1 cellular context compared by ENCODE assay signal in genomic region chr4:150683775-150684350, GRCh38.
TF ChIP-seq lines count a peak whose summit lies in the region.

No MANE protein-coding gene starts in this region.

TF ChIP-seq in GM23338, 12 proteins besides CTCF, POLR2A, EP300 and RAD21 (continued from another document):
- TF ChIP-seq, protein P1, sequence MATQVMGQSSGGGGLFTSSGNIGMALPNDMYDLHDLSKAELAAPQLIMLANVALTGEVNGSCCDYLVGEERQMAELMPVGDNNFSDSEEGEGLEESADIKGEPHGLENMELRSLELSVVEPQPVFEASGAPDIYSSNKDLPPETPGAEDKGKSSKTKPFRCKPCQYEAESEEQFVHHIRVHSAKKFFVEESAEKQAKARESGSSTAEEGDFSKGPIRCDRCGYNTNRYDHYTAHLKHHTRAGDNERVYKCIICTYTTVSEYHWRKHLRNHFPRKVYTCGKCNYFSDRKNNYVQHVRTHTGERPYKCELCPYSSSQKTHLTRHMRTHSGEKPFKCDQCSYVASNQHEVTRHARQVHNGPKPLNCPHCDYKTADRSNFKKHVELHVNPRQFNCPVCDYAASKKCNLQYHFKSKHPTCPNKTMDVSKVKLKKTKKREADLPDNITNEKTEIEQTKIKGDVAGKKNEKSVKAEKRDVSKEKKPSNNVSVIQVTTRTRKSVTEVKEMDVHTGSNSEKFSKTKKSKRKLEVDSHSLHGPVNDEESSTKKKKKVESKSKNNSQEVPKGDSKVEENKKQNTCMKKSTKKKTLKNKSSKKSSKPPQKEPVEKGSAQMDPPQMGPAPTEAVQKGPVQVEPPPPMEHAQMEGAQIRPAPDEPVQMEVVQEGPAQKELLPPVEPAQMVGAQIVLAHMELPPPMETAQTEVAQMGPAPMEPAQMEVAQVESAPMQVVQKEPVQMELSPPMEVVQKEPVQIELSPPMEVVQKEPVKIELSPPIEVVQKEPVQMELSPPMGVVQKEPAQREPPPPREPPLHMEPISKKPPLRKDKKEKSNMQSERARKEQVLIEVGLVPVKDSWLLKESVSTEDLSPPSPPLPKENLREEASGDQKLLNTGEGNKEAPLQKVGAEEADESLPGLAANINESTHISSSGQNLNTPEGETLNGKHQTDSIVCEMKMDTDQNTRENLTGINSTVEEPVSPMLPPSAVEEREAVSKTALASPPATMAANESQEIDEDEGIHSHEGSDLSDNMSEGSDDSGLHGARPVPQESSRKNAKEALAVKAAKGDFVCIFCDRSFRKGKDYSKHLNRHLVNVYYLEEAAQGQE (IDR thresholded peaks at IDR 0.05; ENCODE audit: unreplicated experiment), result no peak
